Comparison of ENCODE assay signal across 8 cellular contexts in genomic region chr6:145814035-145814500, GRCh38. TPM values are rescaled to one million over a fixed set of nuclear protein-coding genes. Genes with fewer than 3 reads are reported as not detected.
DNase-seq lines count a peak whose midpoint lies in the region; ATAC-seq and TF ChIP-seq lines count a peak whose summit lies in the region.

No MANE protein-coding gene starts in this region.

- H3K9ac ChIP-seq in MM.1S (ENCODE audit: low read length), result peak overlapping the region; percentile 64

- intact Hi-C loops in esophagus muscularis mucosa (cut with DNase I), result loop anchor here (2.0 to 5.0 kb wide), 2 partner anchors 71 to 77 kb away; partner anchors contain the start of gene EPM2A
- intact Hi-C loops in vagina (cut with DNase I), result loop anchor here (10.0 kb wide), 1 partner anchor 79 kb away; the partner anchor contains the start of gene EPM2A

- H3K27me3 Mint-ChIP-seq in activated T-cell treated with anti-CD3 and anti-CD28 coated beads, Interleukin-2, amount 50 U/mL, for 4 hours (ENCODE audit: low read depth), result no peaks in the 10 kb centered on the region
- no peaks in the 10 kb centered on the region for H3K27me3 Mint-ChIP-seq in activated CD4-positive, alpha-beta T cell treated with anti-CD3 and anti-CD28 coated beads, Interleukin-2, amount 10 ng/mL, durations not matched to agents 7 days and 5 days

- TF ChIP-seq POLR2A in esophagus muscularis mucosa (IDR thresholded peaks at IDR 0.05; ENCODE audit: low read depth), result no peak
- TF ChIP-seq POLR2A in vagina (IDR thresholded peaks at IDR 0.05), result no peak

- H3K4me3 ChIP-seq in MM.1S (ENCODE audit: low read length), result peak overlapping the region; percentile 72
- peak overlapping the region; percentile 75 to 89 (median 81) for H3K4me3 ChIP-seq in esophagus muscularis mucosa
- H3K4me3 ChIP-seq in muscle layer of duodenum (ENCODE audit: low read depth in 1 of 2, low read length in 2 of 2), result peak overlapping the region; percentile 92 to 98
- peak overlapping the region; percentile 60 for H3K4me3 ChIP-seq in vagina

- TF ChIP-seq EP300 in esophagus muscularis mucosa (IDR thresholded peaks at IDR 0.05), result no peak

- H3K9me3 ChIP-seq in MM.1S (replicated peaks; ENCODE audit: insufficient read depth, low read length) (no peaks in the 10 kb centered on the region), esophagus muscularis mucosa (no peaks in the 10 kb centered on the region), muscle layer of duodenum (ENCODE audit: control insufficient read depth in 1 of 2, low read length in 2 of 2) (no peaks in the 10 kb centered on the region), vagina (no peaks in the 10 kb centered on the region)

- H3K36me3 ChIP-seq in MM.1S (replicated peaks; ENCODE audit: insufficient read depth, low read length) (no peaks in the 10 kb centered on the region), esophagus muscularis mucosa (peaks cover 0 to 3% (median 0%) of the 10 kb centered on the region in 4 donors), muscle layer of duodenum (ENCODE audit: control insufficient read depth in 1 of 2, insufficient read depth in 2 of 2, low read length in 2 of 2) (peaks cover 0 to 4% of the 10 kb centered on the region in 2 donors), vagina (no peaks in the 10 kb centered on the region)

- peaks cover 46% of the 10 kb centered on the region for H3K4me1 Mint-ChIP-seq in activated T-cell treated with anti-CD3 and anti-CD28 coated beads, Interleukin-2, amount 50 U/mL, for 4 hours (ENCODE audit: low read depth)
- peaks cover 25% of the 10 kb centered on the region for H3K4me1 Mint-ChIP-seq in activated CD4-positive, alpha-beta T cell treated with anti-CD3 and anti-CD28 coated beads, Interleukin-2, amount 10 ng/mL, durations not matched to agents 7 days and 5 days

- peak; percentile 6 for DNase-seq in activated T-cell treated with anti-CD3 and anti-CD28 coated beads, Interleukin-2, amount 50 U/mL, for 4 hours
- DNase-seq in activated T-cell treated with anti-CD3 and anti-CD28 coated beads for 4 hours, result no peak
- DNase-seq in MM.1S, result peak; percentile 16
- peak; percentile 8 for DNase-seq in activated CD4-positive, alpha-beta T cell treated with anti-CD3 and anti-CD28 coated beads, Interleukin-2, amount 10 ng/mL, durations not matched to agents 7 days and 5 days
- DNase-seq in esophagus muscularis mucosa (ENCODE audit: extremely low spot score), result no peak
- DNase-seq in vagina (ENCODE audit: extremely low spot score in 2 of 2), result no peak

- no peaks in the 10 kb centered on the region for H3K27me3 ChIP-seq in MM.1S (replicated peaks; ENCODE audit: insufficient read depth, low read length)
- no peaks in the 10 kb centered on the region for H3K27me3 ChIP-seq in esophagus muscularis mucosa
- no peaks in the 10 kb centered on the region for H3K27me3 ChIP-seq in muscle layer of duodenum (ENCODE audit: low read depth, low read length)
- H3K27me3 ChIP-seq in vagina, result no peaks in the 10 kb centered on the region

- peak overlapping the region; percentile 58; the same call in 1 of the 2 replicates for H3K27ac ChIP-seq in MM.1S (ENCODE audit: low read length)
- peak overlapping the region; percentile 93 to 97 (median 96) for H3K27ac ChIP-seq in esophagus muscularis mucosa (replicated peaks in 1 of 4)
- peak overlapping the region; percentile 96 for H3K27ac ChIP-seq in muscle layer of duodenum (ENCODE audit: low read length)
- H3K27ac ChIP-seq in vagina, result peak overlapping the region; percentile 83

- TF ChIP-seq CTCF in MM.1S (IDR thresholded peaks at IDR 0.05; ENCODE audit: low read length), result no peak
- no peak for TF ChIP-seq CTCF in esophagus muscularis mucosa (IDR thresholded peaks at IDR 0.05)
- TF ChIP-seq CTCF in vagina (IDR thresholded peaks at IDR 0.05), result no peak

- H3K4me1 ChIP-seq in MM.1S (ENCODE audit: low read length) (peaks cover 6% of the 10 kb centered on the region; the same call in 1 of the 2 replicates), esophagus muscularis mucosa (peaks cover 29 to 50% (median 37%) of the 10 kb centered on the region in 4 donors), muscle layer of duodenum (ENCODE audit: control insufficient read depth in 1 of 2, insufficient read depth in 2 of 2, low read length in 2 of 2) (peaks cover 17 to 23% of the 10 kb centered on the region in 2 donors), vagina (peaks cover 50% of the 10 kb centered on the region)

- H3K9me2 ChIP-seq in MM.1S (replicated peaks; ENCODE audit: insufficient read depth, low read length), result no peaks in the 10 kb centered on the region

- H3K4me2 ChIP-seq in MM.1S (ENCODE audit: low read depth, low read length), result peak overlapping the region; percentile 57

- peaks cover 2% of the 10 kb centered on the region for H3K36me3 Mint-ChIP-seq in activated T-cell treated with anti-CD3 and anti-CD28 coated beads, Interleukin-2, amount 50 U/mL, for 4 hours (ENCODE audit: insufficient read depth)
- H3K36me3 Mint-ChIP-seq in activated CD4-positive, alpha-beta T cell treated with anti-CD3 and anti-CD28 coated beads, Interleukin-2, amount 10 ng/mL, durations not matched to agents 7 days and 5 days (ENCODE audit: low read depth), result peaks cover 6% of the 10 kb centered on the region

- no peaks in the 10 kb centered on the region for H3K9me3 Mint-ChIP-seq in activated T-cell treated with anti-CD3 and anti-CD28 coated beads, Interleukin-2, amount 50 U/mL, for 4 hours
- no peaks in the 10 kb centered on the region for H3K9me3 Mint-ChIP-seq in activated CD4-positive, alpha-beta T cell treated with anti-CD3 and anti-CD28 coated beads, Interleukin-2, amount 10 ng/mL, durations not matched to agents 7 days and 5 days

- POLR2A ChIA-PET in activated CD4-positive, alpha-beta T cell treated with anti-CD3 and anti-CD28 coated beads, Interleukin-2, amount 10 ng/mL, durations not matched to agents 7 days and 5 days (lab: Charles Lee), result interaction anchor here (1.4 kb wide), 1 partner anchor 79 kb away, joined by 3 read pairs; the partner anchor contains the start of gene EPM2A

- H3K4me3 Mint-ChIP-seq in activated T-cell treated with anti-CD3 and anti-CD28 coated beads, Interleukin-2, amount 50 U/mL, for 4 hours, result peak overlapping the region; percentile 84
- peak overlapping the region; percentile 82 for H3K4me3 Mint-ChIP-seq in activated CD4-positive, alpha-beta T cell treated with anti-CD3 and anti-CD28 coated beads, Interleukin-2, amount 10 ng/mL, durations not matched to agents 7 days and 5 days

- peaks cover 44% of the 10 kb centered on the region for H3K79me2 ChIP-seq in MM.1S (ENCODE audit: low read length)

- no peaks in the 10 kb centered on the region for H4K20me1 ChIP-seq in MM.1S (ENCODE audit: insufficient read depth, low read length)

- peaks cover 5% of the 10 kb centered on the region; the same call in 1 of the 2 replicates for H3F3A ChIP-seq in MM.1S (ENCODE audit: insufficient read depth, low read length)

- H3K27ac Mint-ChIP-seq in activated CD4-positive, alpha-beta T cell treated with anti-CD3 and anti-CD28 coated beads, Interleukin-2, amount 10 ng/mL, durations not matched to agents 7 days and 5 days, result peak overlapping the region; percentile 74

- CTCF ChIA-PET in activated CD4-positive, alpha-beta T cell treated with anti-CD3 and anti-CD28 coated beads, Interleukin-2, amount 10 ng/mL, durations not matched to agents 7 days and 5 days (lab: Charles Lee), result interaction anchor here (0.9 to 1.3 kb wide), 3 partner anchors 13 to 150 kb away, joined by 3 read pairs; partner anchors contain the start of gene SHPRH

- ATAC-seq in activated T-cell treated with anti-CD3 and anti-CD28 coated beads, Interleukin-2, amount 50 U/mL, for 4 hours, result peak; percentile 23 to 29
- peak; percentile 17 for ATAC-seq in HG02588 (IDR thresholded peaks at IDR 0.05; ENCODE audit: unreplicated experiment)

- 0% methylated on average over 7 of the region's 33 CpGs for WGBS in esophagus muscularis mucosa

- H2AFZ ChIP-seq in MM.1S (ENCODE audit: low read length), result peak overlapping the region; percentile 35

RNA-seq across cellular contexts. Expression of gene FBXO30, which starts 0.5 kb away (rescaled TPM):
- 1 to 10 TPM; 4.5 to 6.9 (median 6.2) TPM for total RNA-seq in activated T-cell treated with anti-CD3 and anti-CD28 coated beads, Interleukin-2, amount 50 U/mL, for 4 hours
- total RNA-seq in activated CD4-positive, alpha-beta T cell treated with anti-CD3 and anti-CD28 coated beads, Interleukin-2, amount 10 ng/mL, durations not matched to agents 7 days and 5 days, result 1 to 10 TPM; 3.1 to 4.0 TPM
- total RNA-seq in esophagus muscularis mucosa (10 to 100 TPM; 47.1 to 92.2 (median 69.3) TPM), vagina (9.1 TPM)

Comparison
In these comparisons a context has a peak if more than half of its experiments do, and no peak if none do; other contexts are left out.
1. DNase-seq: peak in activated T-cell treated with anti-CD3 and anti-CD28 coated beads, Interleukin-2, amount 50 U/mL, for 4 hours (single experiment), MM.1S (single experiment) and activated CD4-positive, alpha-beta T cell treated with anti-CD3 and anti-CD28 coated beads, Interleukin-2, amount 10 ng/mL, durations not matched to agents 7 days and 5 days (single experiment); none in activated T-cell treated with anti-CD3 and anti-CD28 coated beads for 4 hours (single experiment), esophagus muscularis mucosa (single experiment) and vagina (0 of 2).
2. Peak in every context shown above with its lines, with median percentiles within 50 percentile points of each other: H3K27ac ChIP-seq and H3K4me3 ChIP-seq.